ENCODE assay signal across 22 cellular contexts in genomic region chr6:128712898-128713297, GRCh38.
A peak's percentile ranks its signal among the peaks of the same experiment; 100 is the strongest.
DNase-seq lines count a peak whose midpoint lies in the region; ATAC-seq and TF ChIP-seq lines count a peak whose summit lies in the region.
"Had no signal": no experiment of that assay in that cellular context is flagged by ENCODE, and none has a peak within 500 bp of the region (broad histone marks: within the 10 kb centered on the region; RNA-seq: fewer than 3 reads in every experiment).

No MANE protein-coding gene starts in this region.

- no TSS peak for BruUV-seq in PC-3 (replicated peaks; lab: Mats Ljungman, UMichigan)

- H2AFZ ChIP-seq in PC-3 (ENCODE audit: low read length): 0 out of 2 replicates have a peak overlapping the region, but pooled peaks have one; percentile 18

- no peaks in the 10 kb centered on the region for H4K20me1 ChIP-seq in PC-3 (ENCODE audit: low read length)

- no peaks in the 10 kb centered on the region for H3K36me3 Mint-ChIP-seq in activated CD4-positive, alpha-beta memory T cell treated with anti-CD3 and anti-CD28 coated beads, Interleukin-2, amount 10 ng/mL, durations not matched to agents 7 days and 5 days (ENCODE audit: low read depth)
- H3K36me3 Mint-ChIP-seq: CD8-positive, alpha-beta memory T cell; IgD-negative memory B cell; naive thymus-derived CD4-positive, alpha-beta T cell had no signal

- H3K4me3 Mint-ChIP-seq in activated CD4-positive, alpha-beta memory T cell treated with anti-CD3 and anti-CD28 coated beads, Interleukin-2, amount 10 ng/mL, durations not matched to agents 7 days and 5 days: no peak overlapping the region
- H3K4me3 Mint-ChIP-seq: activated naive CD8-positive, alpha-beta T cell treated with anti-CD3 and anti-CD28 coated beads, Interleukin-2, amount 50 U/mL, for 24 hours; activated T-cell treated with anti-CD3 and anti-CD28 coated beads, Interleukin-2, amount 50 U/mL, for 72 hours; CD8-positive, alpha-beta memory T cell; IgD-negative memory B cell; naive thymus-derived CD4-positive, alpha-beta T cell; T-helper 17 cell had no signal

- H3K9ac ChIP-seq in PC-3 (ENCODE audit: low read length): no peak overlapping the region

- H3K36me3 ChIP-seq in PC-3 (ENCODE audit: low read depth, low read length) (no peaks in the 10 kb centered on the region), upper lobe of left lung (no peaks in the 10 kb centered on the region)
- H3K36me3 ChIP-seq: colonic mucosa had no signal

- H3K9me2 ChIP-seq in PC-3 (replicated peaks; ENCODE audit: low read length): no peaks in the 10 kb centered on the region

- CTCF ChIA-PET in PC-3 (lab: Charles Lee): interaction anchor here (0.5 kb wide), 1 partner anchor 186 kb away, joined by 4 read pairs; no protein-coding TSS in a partner anchor
- CTCF ChIA-PET in activated CD4-positive, alpha-beta memory T cell treated with anti-CD3 and anti-CD28 coated beads, Interleukin-2, amount 10 ng/mL, durations not matched to agents 7 days and 5 days (lab: Charles Lee): interaction anchor here (2.2 kb wide), 1 partner anchor 12 kb away, joined by 8 read pairs; no protein-coding TSS in a partner anchor

- 33 to 53% methylated on average over 1 of the region's 1 CpG for WGBS in upper lobe of left lung, 2 donors

- intact Hi-C loops in PC-3 (cut with micrococcal nuclease): no loop called here

- H3K27me3 ChIP-seq in PC-3 (ENCODE audit: low read length): no peaks in the 10 kb centered on the region
- H3K27me3 ChIP-seq in upper lobe of left lung: no peaks in the 10 kb centered on the region
- H3K27me3 ChIP-seq: colonic mucosa, testis had no signal

- DNase-seq in EH (ENCODE audit: low read depth) (peak; percentile 10), PC-3 (no peak), fibroblast of peridontal ligament (ENCODE audit: extremely low read depth) (peak; percentile 19), renal cortical epithelial cell (ENCODE audit: low read depth) (peak; percentile 30), upper lobe of left lung (no peak), NCI-H510A (lab: John Stamatoyannopoulos, UW) (no peak)
- no peak for DNase-seq in activated CD4-positive, alpha-beta memory T cell treated with anti-CD3 and anti-CD28 coated beads, Interleukin-2, amount 10 ng/mL, durations not matched to agents 7 days and 5 days
- DNase-seq: activated CD4-positive, alpha-beta T cell treated with anti-CD3 and anti-CD28 coated beads, Interleukin-2, amount 50 U/mL, for 48 hours; activated naive CD8-positive, alpha-beta T cell treated with anti-CD3 and anti-CD28 coated beads, Interleukin-2, amount 50 U/mL, for 24 hours; activated T-cell treated with anti-CD3 and anti-CD28 coated beads, Interleukin-2, amount 50 U/mL, for 72 hours; CD8-positive, alpha-beta memory T cell; colonic mucosa; DMS53; effector CD8-positive, alpha-beta T cell; naive thymus-derived CD4-positive, alpha-beta T cell; NCI-H1694 treated with DMSO at 0.1 percent for 48 hours; occipital lobe; stimulated activated naive CD8-positive, alpha-beta T cell treated with anti-CD3 and anti-CD28 coated beads, Interleukin-15, Interleukin-2, amounts not matched to agents 100 U/mL and 50 U/mL, for 24 hours; T-helper 17 cell; testis had no signal

- H3K9me3 Mint-ChIP-seq in activated CD4-positive, alpha-beta memory T cell treated with anti-CD3 and anti-CD28 coated beads, Interleukin-2, amount 10 ng/mL, durations not matched to agents 7 days and 5 days: no peaks in the 10 kb centered on the region
- H3K9me3 Mint-ChIP-seq: activated naive CD8-positive, alpha-beta T cell treated with anti-CD3 and anti-CD28 coated beads, Interleukin-2, amount 50 U/mL, for 24 hours; activated T-cell treated with anti-CD3 and anti-CD28 coated beads, Interleukin-2, amount 50 U/mL, for 72 hours; IgD-negative memory B cell; naive thymus-derived CD4-positive, alpha-beta T cell had no signal

- TF ChIP-seq EP300 in upper lobe of left lung (IDR thresholded peaks at IDR 0.05): no peak

- no peaks in the 10 kb centered on the region for H3K4me1 Mint-ChIP-seq in activated CD4-positive, alpha-beta memory T cell treated with anti-CD3 and anti-CD28 coated beads, Interleukin-2, amount 10 ng/mL, durations not matched to agents 7 days and 5 days
- H3K4me1 Mint-ChIP-seq: activated naive CD8-positive, alpha-beta T cell treated with anti-CD3 and anti-CD28 coated beads, Interleukin-2, amount 50 U/mL, for 24 hours; CD8-positive, alpha-beta memory T cell; IgD-negative memory B cell; naive thymus-derived CD4-positive, alpha-beta T cell; T-helper 17 cell had no signal

- H3K9me3 ChIP-seq in PC-3 (ENCODE audit: low read length) (no peaks in the 10 kb centered on the region), upper lobe of left lung (no peaks in the 10 kb centered on the region)
- H3K9me3 ChIP-seq: colonic mucosa, testis had no signal

- H3F3A ChIP-seq in PC-3 (ENCODE audit: low read length, unreplicated experiment): no peaks in the 10 kb centered on the region

- ATAC-seq in PC-3 (0 out of 2 replicates have a peak, but pooled peaks have one; percentile 22), upper lobe of left lung (ENCODE audit: low FRiP score in 2 of 2) (no peak)
- ATAC-seq: activated naive CD8-positive, alpha-beta T cell treated with anti-CD3 and anti-CD28 coated beads, Interleukin-2, amount 50 U/mL, for 24 hours; activated T-cell treated with anti-CD3 and anti-CD28 coated beads, Interleukin-2, amount 50 U/mL, for 72 hours; naive thymus-derived CD4-positive, alpha-beta T cell; stimulated activated naive CD8-positive, alpha-beta T cell treated with anti-CD3 and anti-CD28 coated beads, Interleukin-15, Interleukin-2, amounts not matched to agents 100 U/mL and 50 U/mL, for 24 hours; T-helper 17 cell had no signal

- H3K4me2 ChIP-seq in PC-3 (ENCODE audit: low read length): peak overlapping the region; percentile 49

- H3K27ac Mint-ChIP-seq in activated CD4-positive, alpha-beta memory T cell treated with anti-CD3 and anti-CD28 coated beads, Interleukin-2, amount 10 ng/mL, durations not matched to agents 7 days and 5 days: no peak overlapping the region
- H3K27ac Mint-ChIP-seq: activated naive CD8-positive, alpha-beta T cell treated with anti-CD3 and anti-CD28 coated beads, Interleukin-2, amount 50 U/mL, for 24 hours; activated T-cell treated with anti-CD3 and anti-CD28 coated beads, Interleukin-2, amount 50 U/mL, for 72 hours; CD8-positive, alpha-beta memory T cell; IgD-negative memory B cell; naive thymus-derived CD4-positive, alpha-beta T cell; T-helper 17 cell had no signal

- TF ChIP-seq POLR2A in upper lobe of left lung (IDR thresholded peaks at IDR 0.05): no peak

- H3K27me3 Mint-ChIP-seq in activated CD4-positive, alpha-beta memory T cell treated with anti-CD3 and anti-CD28 coated beads, Interleukin-2, amount 10 ng/mL, durations not matched to agents 7 days and 5 days: peaks cover 11% of the 10 kb centered on the region
- H3K27me3 Mint-ChIP-seq: IgD-negative memory B cell had no signal

- no peak overlapping the region for H3K4me3 ChIP-seq in PC-3 (ENCODE audit: low read length)
- H3K4me3 ChIP-seq in upper lobe of left lung: no peak overlapping the region
- H3K4me3 ChIP-seq: colonic mucosa, skin epidermis, testis had no signal

- 0 out of 2 replicates have a peak overlapping the region, but pooled peaks have one; percentile 7 for H3K27ac ChIP-seq in PC-3 (ENCODE audit: low read length)
- H3K27ac ChIP-seq in upper lobe of left lung: no peak overlapping the region
- H3K27ac ChIP-seq: colonic mucosa, skin epidermis, testis had no signal

- H3K79me2 ChIP-seq in PC-3 (ENCODE audit: low read length): no peaks in the 10 kb centered on the region

- H3K4me1 ChIP-seq in PC-3 (ENCODE audit: insufficient read depth, low read length) (peaks cover 9% of the 10 kb centered on the region), upper lobe of left lung (no peaks in the 10 kb centered on the region)
- H3K4me1 ChIP-seq: colonic mucosa, testis had no signal

- no peak for TF ChIP-seq CTCF in PC-3 (conservative IDR thresholded peaks at IDR 0.05; ENCODE audit: low read depth, low read length)
- TF ChIP-seq CTCF in upper lobe of left lung (IDR thresholded peaks at IDR 0.05): no peak

- POLR2A ChIA-PET in PC-3 (lab: Charles Lee; ENCODE audit: unreplicated experiment): no interaction called here
- POLR2A ChIA-PET in activated CD4-positive, alpha-beta memory T cell treated with anti-CD3 and anti-CD28 coated beads, Interleukin-2, amount 10 ng/mL, durations not matched to agents 7 days and 5 days (lab: Charles Lee): no interaction called here

Comparison
In these comparisons a context has a peak if more than half of its experiments do, and no peak if none do; other contexts are left out.
1. DNase-seq: peak in EH (single experiment), fibroblast of peridontal ligament (single experiment) and renal cortical epithelial cell (single experiment); none in PC-3 (single experiment), upper lobe of left lung (0 of 2), NCI-H510A (single experiment) and activated CD4-positive, alpha-beta memory T cell treated with anti-CD3 and anti-CD28 coated beads, Interleukin-2, amount 10 ng/mL, durations not matched to agents 7 days and 5 days (single experiment).